ENCODE assay signal across 14 cellular contexts in the genomic region with DNA sequence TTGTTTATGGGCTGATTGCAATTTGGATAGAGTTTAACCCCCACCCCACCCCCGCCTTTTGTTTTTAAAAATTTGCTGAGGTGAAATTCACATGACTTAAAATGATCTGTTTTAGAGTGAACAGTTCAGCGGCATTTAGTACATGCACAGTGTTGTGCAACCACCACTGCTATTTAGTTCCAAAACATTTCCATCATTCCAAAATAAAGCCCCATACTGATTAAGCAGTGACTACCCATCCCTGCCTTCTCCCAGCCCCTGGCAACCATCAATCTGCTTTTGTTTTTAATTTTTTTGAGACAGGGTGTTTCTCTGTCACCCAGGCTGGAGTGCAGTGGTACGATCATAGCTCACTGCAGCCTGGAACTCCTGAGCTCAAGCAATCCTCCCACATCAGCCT.
DNase-seq lines count a peak whose midpoint lies in the region; ATAC-seq and TF ChIP-seq lines count a peak whose summit lies in the region.
"Had no signal": no experiment of that assay in that cellular context is flagged by ENCODE, and none has a peak within 500 bp of the region (broad histone marks: within the 10 kb centered on the region; RNA-seq: fewer than 3 reads in every experiment).

No MANE protein-coding gene starts in this region.

- intact Hi-C loops in natural killer cell (cut with micrococcal nuclease) (no loop called here), tibial artery (cut with DNase I; ENCODE audit: low total_unique reads) (no loop called here)

- H3K27me3 ChIP-seq in tibial artery: no peaks in the 10 kb centered on the region

- H3K27ac Mint-ChIP-seq in natural killer cell (peak overlapping the region; percentile 75 to 84), IgD-negative memory B cell (peak overlapping the region; percentile 91 to 98 (median 97)), type B pancreatic cell (no peak overlapping the region)
- no peak overlapping the region for H3K27ac Mint-ChIP-seq in natural killer cell treated with Interleukin-12 subunit alpha and Interleukin-12 subunit beta and Interleukin-15 and Interleukin-18, amount 100 ng/mL, for 72 hours
- H3K27ac Mint-ChIP-seq in central memory CD8-positive, alpha-beta T cell (ENCODE audit: low read depth): peak overlapping the region; percentile 92

- no peak overlapping the region for H3K4me3 ChIP-seq in tibial artery

- peaks cover 0 to 32% (median 3%) of the 10 kb centered on the region in 4 donors for H3K4me1 ChIP-seq in tibial artery

- ATAC-seq in natural killer cell (no peak), GM18519 (IDR thresholded peaks at IDR 0.05; ENCODE audit: low FRiP score, unreplicated experiment) (no peak)
- ATAC-seq in natural killer cell treated with Interleukin-12 subunit alpha and Interleukin-12 subunit beta and Interleukin-15 and Interleukin-18, amount 100 ng/mL, for 72 hours: no peak
- ATAC-seq in central memory CD8-positive, alpha-beta T cell (replicated peaks; ENCODE audit: extremely low read depth, poor library complexity, severe bottlenecking): no peak

- H3K4me1 Mint-ChIP-seq in natural killer cell: peaks cover 65 to 76% of the 10 kb centered on the region in 2 donors
- H3K4me1 Mint-ChIP-seq in natural killer cell treated with Interleukin-12 subunit alpha and Interleukin-12 subunit beta and Interleukin-15 and Interleukin-18, amount 100 ng/mL, for 72 hours (ENCODE audit: low read depth in 2 of 2): peaks cover 37 to 56% of the 10 kb centered on the region in 2 donors
- H3K4me1 Mint-ChIP-seq in IgD-negative memory B cell: peaks cover 31 to 49% (median 41%) of the 10 kb centered on the region in 3 donors
- peaks cover 68% of the 10 kb centered on the region for H3K4me1 Mint-ChIP-seq in central memory CD8-positive, alpha-beta T cell
- H3K4me1 Mint-ChIP-seq in type B pancreatic cell (ENCODE audit: unreplicated experiment): no peaks in the 10 kb centered on the region

- H3K36me3 ChIP-seq in tibial artery: no peaks in the 10 kb centered on the region

- H3K9me3 Mint-ChIP-seq in natural killer cell (no peaks in the 10 kb centered on the region), IgD-negative memory B cell (no peaks in the 10 kb centered on the region), type B pancreatic cell (no peaks in the 10 kb centered on the region)
- H3K9me3 Mint-ChIP-seq in natural killer cell treated with Interleukin-12 subunit alpha and Interleukin-12 subunit beta and Interleukin-15 and Interleukin-18, amount 100 ng/mL, for 72 hours: no peaks in the 10 kb centered on the region
- H3K9me3 Mint-ChIP-seq in central memory CD8-positive, alpha-beta T cell: no peaks in the 10 kb centered on the region

- peak overlapping the region in 1 of 2 donors; percentile 52 for H3K27ac ChIP-seq in tibial artery

- TF ChIP-seq CTCF in natural killer cell (IDR thresholded peaks at IDR 0.05): no peak
- no peak for TF ChIP-seq CTCF in type B pancreatic cell (conservative IDR thresholded peaks at IDR 0.05)
- TF ChIP-seq CTCF in tibial artery (IDR thresholded peaks at IDR 0.05): no peak

- H3K27me3 Mint-ChIP-seq in natural killer cell (ENCODE audit: low read depth in 2 of 2) (no peaks in the 10 kb centered on the region), IgD-negative memory B cell (no peaks in the 10 kb centered on the region), type B pancreatic cell (peaks cover 4% of the 10 kb centered on the region)
- H3K27me3 Mint-ChIP-seq in natural killer cell treated with Interleukin-12 subunit alpha and Interleukin-12 subunit beta and Interleukin-15 and Interleukin-18, amount 100 ng/mL, for 72 hours: no peaks in the 10 kb centered on the region
- no peaks in the 10 kb centered on the region for H3K27me3 Mint-ChIP-seq in central memory CD8-positive, alpha-beta T cell

- DNase-seq in natural killer cell (no peak), type B pancreatic cell (ENCODE audit: extremely low spot score, unreplicated experiment) (peak; percentile 22), tibial artery (no peak)
- no peak for DNase-seq in natural killer cell treated with Interleukin-12 subunit alpha and Interleukin-12 subunit beta and Interleukin-15 and Interleukin-18, amount 100 ng/mL, for 72 hours (ENCODE audit: low spot score)
- no peak for DNase-seq in central memory CD8-positive, alpha-beta T cell (ENCODE audit: low spot score in 2 of 2)
- DNase-seq in activated CD4-positive, CD25-positive, alpha-beta regulatory T cell treated with anti-CD3 and anti-CD28 coated beads, Interleukin-2, amount 50 U/mL, for 72 hours: no peak
- DNase-seq: DND-41, GDM1, NCI-H1436, NCI-H2029 treated with DMSO at 0.1 percent for 48 hours, NCI-H524, SHP77 treated with DMSO at 0.1 percent for 48 hours had no signal

- H3K9me3 ChIP-seq in tibial artery: no peaks in the 10 kb centered on the region

- no peaks in the 10 kb centered on the region for H3K36me3 Mint-ChIP-seq in natural killer cell
- no peaks in the 10 kb centered on the region for H3K36me3 Mint-ChIP-seq in natural killer cell treated with Interleukin-12 subunit alpha and Interleukin-12 subunit beta and Interleukin-15 and Interleukin-18, amount 100 ng/mL, for 72 hours
- H3K36me3 Mint-ChIP-seq in IgD-negative memory B cell: peaks cover 1% of the 10 kb centered on the region
- peaks cover 17% of the 10 kb centered on the region for H3K36me3 Mint-ChIP-seq in central memory CD8-positive, alpha-beta T cell (ENCODE audit: insufficient read depth)
- no peaks in the 10 kb centered on the region for H3K36me3 Mint-ChIP-seq in type B pancreatic cell

- H3K4me3 Mint-ChIP-seq in natural killer cell (no peak overlapping the region), IgD-negative memory B cell (peak overlapping the region in 1 of 4 donors; percentile 79), type B pancreatic cell (no peak overlapping the region)
- H3K4me3 Mint-ChIP-seq in natural killer cell treated with Interleukin-12 subunit alpha and Interleukin-12 subunit beta and Interleukin-15 and Interleukin-18, amount 100 ng/mL, for 72 hours: no peak overlapping the region
- H3K4me3 Mint-ChIP-seq in central memory CD8-positive, alpha-beta T cell: peak overlapping the region; percentile 16

Comparison
In these comparisons a context has a peak if more than half of its experiments do, and no peak if none do; other contexts are left out.
1. H3K27ac Mint-ChIP-seq: peak in natural killer cell (2 of 2), IgD-negative memory B cell (3 of 3) and central memory CD8-positive, alpha-beta T cell (single experiment); none in natural killer cell treated with Interleukin-12 subunit alpha and Interleukin-12 subunit beta and Interleukin-15 and Interleukin-18, amount 100 ng/mL, for 72 hours (0 of 2) and type B pancreatic cell (single experiment).